ENCODE assay signal across 14 cellular contexts in genomic region chr1:19984409-19985016, GRCh38. TPM values are rescaled to one million over a fixed set of nuclear protein-coding genes. Genes with fewer than 3 reads are reported as not detected.
"Had no signal": no experiment of that assay in that cellular context is flagged by ENCODE, and none has a peak within 500 bp of the region (broad histone marks: within the 10 kb centered on the region; RNA-seq: fewer than 3 reads in every experiment).

No MANE protein-coding gene starts in this region.

RNA-seq across cellular contexts. Expression of gene PLA2G2A, which starts 5.1 kb away (rescaled TPM):
- total RNA-seq: activated CD4-positive, alpha-beta memory T cell treated with anti-CD3 and anti-CD28 coated beads, Interleukin-2, amount 10 ng/mL, durations not matched to agents 7 days and 5 days; activated CD4-positive, alpha-beta T cell treated with anti-CD3 and anti-CD28 coated beads for 36 hours; activated CD4-positive, alpha-beta T cell treated with anti-CD3 and anti-CD28 coated beads, Interleukin-2, amount 10 ng/mL, durations not matched to agents 7 days and 5 days; activated CD8-positive, alpha-beta memory T cell treated with anti-CD3 and anti-CD28 coated beads, Interleukin-2, amount 10 ng/mL, durations not matched to agents 7 days and 5 days; activated CD8-positive, alpha-beta T cell treated with anti-CD3 and anti-CD28 coated beads, Interleukin-2, amount 10 ng/mL, durations not matched to agents 7 days and 5 days; activated naive CD8-positive, alpha-beta T cell treated with anti-CD3 and anti-CD28 coated beads, Interleukin-2, amount 10 ng/mL, durations not matched to agents 7 days and 5 days; activated T-helper 2 cell treated with anti-CD3 and anti-CD28 coated beads, Interferon-gamma antibody, Interleukin-2, Interleukin-4, amounts not matched to agents 10 μg/mL and 5 μg/mL and 100 μg/mL, durations not matched to agents 14 hours and 24 hours and 36 hours; bronchial epithelial cell; cardiac muscle cell; chondrocyte; T-cell; T-helper 1 cell treated with Interleukin-12 subunit alpha and Interleukin-12 subunit beta and Interleukin-4 antibody, amounts not matched to agents 30 ng/mL and 1 ng/mL, for 36 hours; T-helper 17 cell; T-helper 2 cell treated with Interferon-gamma antibody and Interleukin-4, amounts not matched to agents 100 ng/mL and 5 ng/mL, for 36 hours had no signal
